Comparison of ENCODE assay signal across 8 cellular contexts in genomic region chr18:63107171-63107850, GRCh38.
DNase-seq lines count a peak whose midpoint lies in the region; ATAC-seq and FAIRE-seq lines count a peak whose summit lies in the region.
"Had no signal": no experiment of that assay in that cellular context is flagged by ENCODE, and none has a peak within 500 bp of the region (broad histone marks: within the 10 kb centered on the region; RNA-seq: fewer than 3 reads in every experiment).

No MANE protein-coding gene starts in this region.

- H3K27me3 Mint-ChIP-seq in activated T-helper 17 cell treated with anti-CD3 and anti-CD28 coated beads, Interleukin-2, amount 50 U/mL, for 72 hours = peaks cover 13% of the 10 kb centered on the region

- H3K36me3 Mint-ChIP-seq in activated T-helper 17 cell treated with anti-CD3 and anti-CD28 coated beads, Interleukin-2, amount 50 U/mL, for 72 hours (ENCODE audit: low read depth) = no peaks in the 10 kb centered on the region

- no peak for FAIRE-seq in RCC 7860 (lab: Jason Lieb, UNC)

- ATAC-seq in GM18511 (IDR thresholded peaks at IDR 0.05; ENCODE audit: unreplicated experiment) (peak; percentile 47), GM21447 (IDR thresholded peaks at IDR 0.05; ENCODE audit: unreplicated experiment) (peak; percentile 43), HG03354 (IDR thresholded peaks at IDR 0.05; ENCODE audit: poor library complexity, severe bottlenecking, unreplicated experiment) (peak; percentile 35)
- peak; percentile 71 for ATAC-seq in activated T-helper 17 cell treated with anti-CD3 and anti-CD28 coated beads, Interleukin-2, amount 50 U/mL, for 72 hours (replicated peaks)

- peaks cover 27% of the 10 kb centered on the region for H3K4me1 Mint-ChIP-seq in activated T-helper 17 cell treated with anti-CD3 and anti-CD28 coated beads, Interleukin-2, amount 50 U/mL, for 72 hours

- H3K9me3 Mint-ChIP-seq in activated T-helper 17 cell treated with anti-CD3 and anti-CD28 coated beads, Interleukin-2, amount 50 U/mL, for 72 hours = no peaks in the 10 kb centered on the region

- no peak for DNase-seq in RCC 7860 (ENCODE audit: low spot score)
- no peak for DNase-seq in HPDE6-E6E7 (ENCODE audit: extremely low spot score)
- no peak for DNase-seq in COLO829 (ENCODE audit: low spot score)
- DNase-seq: activated naive CD4-positive, alpha-beta T cell had no signal

- peak overlapping the region; percentile 63 for H3K4me3 Mint-ChIP-seq in activated T-helper 17 cell treated with anti-CD3 and anti-CD28 coated beads, Interleukin-2, amount 50 U/mL, for 72 hours

- peak overlapping the region; percentile 75 for H3K27ac Mint-ChIP-seq in activated T-helper 17 cell treated with anti-CD3 and anti-CD28 coated beads, Interleukin-2, amount 50 U/mL, for 72 hours
